Comparison of ENCODE assay signal across 8 cellular contexts in the genomic region with DNA sequence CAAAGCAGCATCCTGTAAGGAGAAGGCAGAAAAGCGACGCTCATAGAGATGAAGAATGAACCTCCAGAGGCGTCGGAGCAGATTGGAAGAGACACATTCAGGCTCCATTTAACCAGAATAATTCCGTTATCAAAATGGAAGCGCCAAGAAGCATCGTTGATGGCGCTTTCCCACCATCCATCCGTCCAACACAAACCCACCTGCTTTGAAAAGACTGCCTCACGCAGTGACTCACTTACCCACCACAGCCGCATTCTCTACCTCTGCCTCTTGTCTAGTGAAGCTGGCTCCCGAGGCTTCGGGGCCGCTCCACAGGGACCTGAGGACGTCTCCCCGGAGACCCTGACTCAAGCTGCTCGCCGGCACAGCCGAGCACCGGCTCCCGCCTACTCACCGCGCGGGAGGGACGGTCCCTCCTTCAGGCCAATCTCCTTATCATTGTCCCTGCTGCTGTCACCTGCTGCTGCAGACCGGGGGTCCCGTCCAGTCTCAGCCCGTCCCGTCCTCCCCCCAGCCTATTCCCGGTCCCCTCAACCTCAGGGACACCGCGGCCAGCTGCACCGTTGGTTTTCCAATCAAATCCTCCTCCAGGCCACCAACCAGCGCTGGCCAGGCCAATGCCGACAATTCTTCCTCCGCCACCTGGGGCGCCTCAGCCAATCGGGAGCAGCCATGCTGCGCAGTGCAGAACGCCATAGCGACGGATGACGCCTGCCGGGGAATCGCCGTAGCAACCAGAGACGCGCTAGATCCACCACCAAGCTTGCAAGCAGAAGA. TPM values are rescaled to one million over a fixed set of nuclear protein-coding genes. Genes with fewer than 3 reads are reported as not detected.
DNase-seq lines count a peak whose midpoint lies in the region; ATAC-seq and TF ChIP-seq lines count a peak whose summit lies in the region.

A gene with protein sequence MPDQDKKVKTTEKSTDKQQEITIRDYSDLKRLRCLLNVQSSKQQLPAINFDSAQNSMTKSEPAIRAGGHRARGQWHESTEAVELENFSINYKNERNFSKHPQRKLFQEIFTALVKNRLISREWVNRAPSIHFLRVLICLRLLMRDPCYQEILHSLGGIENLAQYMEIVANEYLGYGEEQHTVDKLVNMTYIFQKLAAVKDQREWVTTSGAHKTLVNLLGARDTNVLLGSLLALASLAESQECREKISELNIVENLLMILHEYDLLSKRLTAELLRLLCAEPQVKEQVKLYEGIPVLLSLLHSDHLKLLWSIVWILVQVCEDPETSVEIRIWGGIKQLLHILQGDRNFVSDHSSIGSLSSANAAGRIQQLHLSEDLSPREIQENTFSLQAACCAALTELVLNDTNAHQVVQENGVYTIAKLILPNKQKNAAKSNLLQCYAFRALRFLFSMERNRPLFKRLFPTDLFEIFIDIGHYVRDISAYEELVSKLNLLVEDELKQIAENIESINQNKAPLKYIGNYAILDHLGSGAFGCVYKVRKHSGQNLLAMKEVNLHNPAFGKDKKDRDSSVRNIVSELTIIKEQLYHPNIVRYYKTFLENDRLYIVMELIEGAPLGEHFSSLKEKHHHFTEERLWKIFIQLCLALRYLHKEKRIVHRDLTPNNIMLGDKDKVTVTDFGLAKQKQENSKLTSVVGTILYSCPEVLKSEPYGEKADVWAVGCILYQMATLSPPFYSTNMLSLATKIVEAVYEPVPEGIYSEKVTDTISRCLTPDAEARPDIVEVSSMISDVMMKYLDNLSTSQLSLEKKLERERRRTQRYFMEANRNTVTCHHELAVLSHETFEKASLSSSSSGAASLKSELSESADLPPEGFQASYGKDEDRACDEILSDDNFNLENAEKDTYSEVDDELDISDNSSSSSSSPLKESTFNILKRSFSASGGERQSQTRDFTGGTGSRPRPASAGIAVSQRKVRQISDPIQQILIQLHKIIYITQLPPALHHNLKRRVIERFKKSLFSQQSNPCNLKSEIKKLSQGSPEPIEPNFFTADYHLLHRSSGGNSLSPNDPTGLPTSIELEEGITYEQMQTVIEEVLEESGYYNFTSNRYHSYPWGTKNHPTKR (minus strand): TSS at position 553 of the 777 bp plus-strand sequence. CDS start 16,501 bp downstream, outside the sequence.

- peaks cover 10 to 13% (median 11%) of the 10 kb centered on the region in 3 donors for H3K4me1 Mint-ChIP-seq in IgD-negative memory B cell
- H3K4me1 Mint-ChIP-seq in nephron progenitor cell: peaks cover 15% of the 10 kb centered on the region

- ATAC-seq in GM21529 (IDR thresholded peaks at IDR 0.05; ENCODE audit: unreplicated experiment): peak; percentile 100

- H3K9me3 Mint-ChIP-seq in IgD-negative memory B cell: no peaks in the 10 kb centered on the region
- no peaks in the 10 kb centered on the region for H3K9me3 Mint-ChIP-seq in nephron progenitor cell

- H3K36me3 Mint-ChIP-seq in IgD-negative memory B cell (peaks cover 2% of the 10 kb centered on the region), nephron progenitor cell (ENCODE audit: low read depth) (no peaks in the 10 kb centered on the region)

- DNase-seq in DMS 273 (lab: John Stamatoyannopoulos, UW; ENCODE audit: unreplicated experiment): peak; percentile 94
- DNase-seq in RKO (ENCODE audit: low spot score): peak; percentile 93
- peak; percentile 87 for DNase-seq in activated effector memory CD4-positive, alpha-beta T cell treated with Interleukin-2 at 50 U/mL for 16 hours
- peak; percentile 65 to 93 for DNase-seq in foreskin fibroblast
- DNase-seq in nephron progenitor cell: peak; percentile 92
- DNase-seq in stimulated activated naive CD4-positive, alpha-beta T cell (lab: John Stamatoyannopoulos, UW): peak; percentile 85 to 91 (median 90)

- peaks cover 1% of the 10 kb centered on the region for H3K27me3 Mint-ChIP-seq in IgD-negative memory B cell
- H3K27me3 Mint-ChIP-seq in nephron progenitor cell (ENCODE audit: low read depth, poor library complexity): peaks cover 22% of the 10 kb centered on the region

- TF ChIP-seq CTCF in foreskin fibroblast (IDR thresholded peaks at IDR 0.05; ENCODE audit: low read depth, low read length) (no peak), nephron progenitor cell (IDR thresholded peaks at IDR 0.05) (no peak)

- H3K4me3 Mint-ChIP-seq in IgD-negative memory B cell: peak within 1 kb of the TSS; percentile 68 to 96 (median 92)
- H3K4me3 Mint-ChIP-seq in nephron progenitor cell: peak within 1 kb of the TSS; percentile 96

- peak within 1 kb of the TSS; percentile 65 to 72 for H3K4me3 ChIP-seq in foreskin fibroblast (ENCODE audit: low read depth in 1 of 2, low read length in 2 of 2)

- peak within 1 kb of the TSS; percentile 44 to 97 (median 67) for H3K27ac Mint-ChIP-seq in IgD-negative memory B cell
- H3K27ac Mint-ChIP-seq in nephron progenitor cell: no peak within 1 kb of the TSS

RNA-seq across cellular contexts. Expression of the gene that starts here (rescaled TPM):
- not detected for polyA plus RNA-seq in IgD-negative memory B cell

Comparison
In these comparisons a context has a peak if more than half of its experiments do, and no peak if none do; other contexts are left out.
1. Peak in every context shown above with its lines: DNase-seq, ATAC-seq and H3K4me3 ChIP-seq.